ENCODE assay signal across 23 cellular contexts in the genomic region with DNA sequence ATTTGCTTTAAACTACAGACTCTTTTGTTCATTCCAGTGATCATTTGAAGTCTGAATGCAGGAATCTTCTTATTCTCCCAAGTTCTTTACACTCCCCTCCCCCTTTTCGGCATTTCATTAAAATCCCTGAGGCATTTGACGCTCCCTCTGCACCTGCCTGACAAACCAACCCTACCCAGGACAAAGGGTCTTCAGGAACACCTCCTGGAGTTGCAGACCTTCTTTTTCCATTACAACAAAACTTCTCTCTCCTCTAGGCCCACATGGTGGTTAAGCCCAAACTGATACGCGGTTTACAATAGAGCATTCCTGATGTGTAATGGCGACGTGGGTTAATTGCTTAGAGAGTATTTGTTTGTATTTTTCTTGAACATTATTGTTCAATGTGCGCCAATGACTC.
"Had no signal": no experiment of that assay in that cellular context is flagged by ENCODE, and none has a peak within 500 bp of the region (broad histone marks: within the 10 kb centered on the region; RNA-seq: fewer than 3 reads in every experiment).

No MANE protein-coding gene starts in this region.

- H3K9ac ChIP-seq: KMS-11 had no signal

- H3K4me3 ChIP-seq: K562, SJCRH30 had no signal

- H3K27me3 ChIP-seq: SJCRH30 had no signal

- H3K9me3 ChIP-seq: SJCRH30 had no signal

- ATAC-seq: K562, Panc1, PC-3, Right ventricle myocardium inferior, SK-N-SH treated with all-trans-retinoic acid at 6 μM for 48 hours had no signal

- FAIRE-seq: HTR-8/SVneo, K562 had no signal

- H3K27ac ChIP-seq: HL-60, KMS-11, SJCRH30 had no signal

- H3K4me2 ChIP-seq: KMS-11 had no signal

- H3K4me1 ChIP-seq: SJCRH30 had no signal

- DNase-seq: Kasumi-1, MM.1S, MV-4-11, NCI-H1048, NCI-H1105, NCI-H1417, NCI-H1436 treated with DMSO at 0.1 percent for 48 hours, NCI-H187 treated with DMSO at 0.1 percent for 48 hours, NCI-H2029 treated with DMSO at 0.1 percent for 48 hours, NCI-H2227 treated with DMSO at 0.1 percent for 48 hours, NCI-H526 treated with DMSO at 0.1 percent for 48 hours, NCI-H774, PC-3, SHP77 treated with DMSO at 0.1 percent for 48 hours, SJCRH30, T-helper 1 cell had no signal

- H3K36me3 ChIP-seq: SJCRH30 had no signal
